ENCODE assay signal across 26 cellular contexts in the genomic region with DNA sequence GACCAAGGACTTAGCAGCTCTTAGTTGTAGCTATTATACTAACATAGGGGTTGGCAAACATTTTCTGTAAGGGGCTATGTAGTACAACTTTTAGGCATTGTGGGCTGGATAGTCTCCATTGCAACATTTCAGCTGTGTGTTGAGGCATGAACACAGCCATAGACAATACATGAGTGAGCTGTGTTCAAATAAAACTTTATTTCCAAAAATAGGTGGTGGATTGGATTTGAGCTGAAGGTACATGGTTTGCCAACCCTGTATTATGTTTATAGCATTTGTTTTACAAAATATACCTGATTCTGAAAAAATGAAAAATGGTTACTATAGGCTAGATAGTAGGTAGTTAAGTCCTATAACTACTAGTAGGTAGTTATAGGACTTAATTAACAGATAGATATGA.
"Had no signal": no experiment of that assay in that cellular context is flagged by ENCODE, and none has a peak within 500 bp of the region (broad histone marks: within the 10 kb centered on the region; RNA-seq: fewer than 3 reads in every experiment).

No MANE protein-coding gene starts in this region.

- DNase-seq: activated B cell treated with CpG ODN at 0.5 μM for 24 hours; activated CD4-positive, alpha-beta memory T cell treated with anti-CD3 and anti-CD28 coated beads, Interleukin-2, amount 10 ng/mL, durations not matched to agents 7 days and 5 days; activated CD4-positive, alpha-beta T cell treated with anti-CD3 and anti-CD28 coated beads for 1 hour; activated CD4-positive, alpha-beta T cell treated with anti-CD3 and anti-CD28 coated beads, Interleukin-2, amount 50 U/mL, for 1 hour; activated effector memory CD4-positive, alpha-beta T cell treated with anti-CD3 and anti-CD28 coated beads, Interleukin-2, amount 50 U/mL, for 16 hours; activated naive CD4-positive, alpha-beta T cell treated with Interleukin-2 at 50 U/mL for 16 hours; activated naive CD8-positive, alpha-beta T cell treated with anti-CD3 and anti-CD28 coated beads, Interleukin-2, amount 50 U/mL, for 24 hours; amniotic stem cell; body of pancreas; Kasumi-1; NCI-H1105 treated with DMSO at 0.1 percent for 48 hours; NCI-H146; NCI-H187 treated with DMSO at 0.1 percent for 48 hours; NCI-H2081 treated with DMSO at 0.1 percent for 48 hours; NCI-H446; NCI-H524; PC-9; SHP77 treated with DMSO at 0.1 percent for 48 hours; T1000 had no signal

- H3K27ac ChIP-seq: ascending aorta, body of pancreas, PC-9 had no signal

- H3K4me3 ChIP-seq: ascending aorta, body of pancreas, PC-9 had no signal

- H3K4me3 Mint-ChIP-seq: activated B cell treated with CpG ODN at 0.5 μM for 24 hours; activated CD4-positive, alpha-beta memory T cell treated with anti-CD3 and anti-CD28 coated beads, Interleukin-2, amount 10 ng/mL, durations not matched to agents 7 days and 5 days; activated naive CD8-positive, alpha-beta T cell treated with anti-CD3 and anti-CD28 coated beads, Interleukin-2, amount 50 U/mL, for 24 hours; activated T-helper 1 cell treated with anti-CD3 and anti-CD28 coated beads, Interleukin-12 subunit alpha, Interleukin-12 subunit beta, Interleukin-2, Interleukin-4 antibody, amounts not matched to agents 30 ng/mL and 10 ng/mL and 1 ng/mL, durations not matched to agents 14 hours and 24 hours and 36 hours; central memory CD8-positive, alpha-beta T cell; T-helper 1 cell treated with Interleukin-12 subunit alpha and Interleukin-12 subunit beta and Interleukin-4 antibody, amounts not matched to agents 30 μg/mL and 1 μg/mL, for 36 hours had no signal

- H3K9me3 Mint-ChIP-seq: activated B cell treated with CpG ODN at 0.5 μM for 24 hours; activated CD4-positive, alpha-beta memory T cell treated with anti-CD3 and anti-CD28 coated beads, Interleukin-2, amount 10 ng/mL, durations not matched to agents 7 days and 5 days; activated naive CD4-positive, alpha-beta T cell treated with anti-CD3 and anti-CD28 coated beads, Interleukin-2, amount 50 U/mL, for 72 hours; activated naive CD8-positive, alpha-beta T cell treated with anti-CD3 and anti-CD28 coated beads, Interleukin-2, amount 50 U/mL, for 24 hours; activated T-helper 1 cell treated with anti-CD3 and anti-CD28 coated beads, Interleukin-12 subunit alpha, Interleukin-12 subunit beta, Interleukin-2, Interleukin-4 antibody, amounts not matched to agents 30 ng/mL and 10 ng/mL and 1 ng/mL, durations not matched to agents 14 hours and 24 hours and 36 hours; central memory CD8-positive, alpha-beta T cell; T-helper 1 cell treated with Interleukin-12 subunit alpha and Interleukin-12 subunit beta and Interleukin-4 antibody, amounts not matched to agents 30 μg/mL and 1 μg/mL, for 36 hours had no signal

- H2AFZ ChIP-seq: PC-9 had no signal

- ATAC-seq: activated naive CD4-positive, alpha-beta T cell treated with anti-CD3 and anti-CD28 coated beads, Interleukin-2, amount 50 U/mL, for 72 hours; activated naive CD8-positive, alpha-beta T cell treated with anti-CD3 and anti-CD28 coated beads, Interleukin-2, amount 50 U/mL, for 24 hours; body of pancreas had no signal

- H3K27ac Mint-ChIP-seq: activated B cell treated with CpG ODN at 0.5 μM for 24 hours; activated CD4-positive, alpha-beta memory T cell treated with anti-CD3 and anti-CD28 coated beads, Interleukin-2, amount 10 ng/mL, durations not matched to agents 7 days and 5 days; activated naive CD4-positive, alpha-beta T cell treated with anti-CD3 and anti-CD28 coated beads, Interleukin-2, amount 50 U/mL, for 72 hours; activated naive CD8-positive, alpha-beta T cell treated with anti-CD3 and anti-CD28 coated beads, Interleukin-2, amount 50 U/mL, for 24 hours; activated T-helper 1 cell treated with anti-CD3 and anti-CD28 coated beads, Interleukin-12 subunit alpha, Interleukin-12 subunit beta, Interleukin-2, Interleukin-4 antibody, amounts not matched to agents 30 ng/mL and 10 ng/mL and 1 ng/mL, durations not matched to agents 14 hours and 24 hours and 36 hours had no signal

- H3K4me1 Mint-ChIP-seq: activated B cell treated with CpG ODN at 0.5 μM for 24 hours; central memory CD8-positive, alpha-beta T cell had no signal

- H3K9me3 ChIP-seq: ascending aorta, body of pancreas had no signal

- H3K27me3 ChIP-seq: ascending aorta, body of pancreas had no signal

- H3K4me2 ChIP-seq: PC-9 had no signal

- H3K27me3 Mint-ChIP-seq: activated B cell treated with CpG ODN at 0.5 μM for 24 hours; activated CD4-positive, alpha-beta memory T cell treated with anti-CD3 and anti-CD28 coated beads, Interleukin-2, amount 10 ng/mL, durations not matched to agents 7 days and 5 days; activated naive CD8-positive, alpha-beta T cell treated with anti-CD3 and anti-CD28 coated beads, Interleukin-2, amount 50 U/mL, for 24 hours; central memory CD8-positive, alpha-beta T cell had no signal

- H3K4me1 ChIP-seq: ascending aorta, body of pancreas had no signal

- FAIRE-seq: bronchial epithelial cell, TTC549 had no signal
